ENCODE assay signal across 20 cellular contexts in genomic region chr6:168343239-168344167, GRCh38. TPM values are rescaled to one million over a fixed set of nuclear protein-coding genes. Genes with fewer than 3 reads are reported as not detected.
"Had no signal": no experiment of that assay in that cellular context is flagged by ENCODE, and none has a peak within 500 bp of the region (broad histone marks: within the 10 kb centered on the region; RNA-seq: fewer than 3 reads in every experiment).

No MANE protein-coding gene starts in this region.

- H3K9me3 ChIP-seq: body of pancreas, heart right ventricle, thyroid gland had no signal

- DNase-seq: activated CD4-positive, alpha-beta T cell treated with anti-CD3 and anti-CD28 coated beads, Interleukin-2, amount 10 ng/mL, durations not matched to agents 24 days and 14 days; activated CD4-positive, CD25-positive, alpha-beta regulatory T cell; activated CD8-positive, alpha-beta memory T cell treated with anti-CD3 and anti-CD28 coated beads, Interleukin-2, amount 50 U/mL, for 4 hours; activated CD8-positive, alpha-beta T cell treated with anti-CD3 and anti-CD28 coated beads, Interleukin-2, amount 10 ng/mL, durations not matched to agents 7 days and 5 days; activated effector memory CD4-positive, alpha-beta T cell treated with anti-CD3 and anti-CD28 coated beads, Interleukin-2, amount 50 U/mL, for 16 hours; activated T-cell treated with anti-CD3 and anti-CD28 coated beads, Interleukin-2, amount 50 U/mL, for 48 hours; amniotic stem cell; body of pancreas; effector CD8-positive, alpha-beta T cell; heart right ventricle; posterior cingulate gyrus; stimulated activated CD4-positive, alpha-beta T cell treated with anti-CD3 and anti-CD28 coated beads, Interleukin-2, amount 100 ng/mL, for 48 hours; stimulated activated naive B cell treated with anti-CD40 and anti-IgM and Interleukin-4, amounts not matched to agents 10 μg/mL and 1 μg/mL and 100 μg/mL, for 72 hours; T-helper 2 cell; thyroid gland had no signal

- H3K4me1 Mint-ChIP-seq: activated CD4-positive, alpha-beta T cell treated with anti-CD3 and anti-CD28 coated beads, Interleukin-2, amount 10 ng/mL, durations not matched to agents 24 days and 14 days; activated naive CD4-positive, alpha-beta T cell treated with anti-CD3 and anti-CD28 coated beads, Interleukin-2, amount 50 U/mL, for 24 hours; stimulated activated naive B cell treated with anti-CD40 and anti-IgM and Interleukin-4, amounts not matched to agents 10 μg/mL and 1 μg/mL and 100 μg/mL, for 72 hours had no signal

- FAIRE-seq: frontal cortex, islet of Langerhans had no signal

- H3K27ac Mint-ChIP-seq: activated CD4-positive, alpha-beta T cell treated with anti-CD3 and anti-CD28 coated beads, Interleukin-2, amount 10 ng/mL, durations not matched to agents 24 days and 14 days; activated CD8-positive, alpha-beta T cell treated with anti-CD3 and anti-CD28 coated beads, Interleukin-2, amount 10 ng/mL, durations not matched to agents 7 days and 5 days; activated naive CD4-positive, alpha-beta T cell treated with anti-CD3 and anti-CD28 coated beads, Interleukin-2, amount 50 U/mL, for 24 hours; stimulated activated naive B cell treated with anti-CD40 and anti-IgM and Interleukin-4, amounts not matched to agents 10 μg/mL and 1 μg/mL and 100 μg/mL, for 72 hours had no signal

- ATAC-seq: activated CD8-positive, alpha-beta T cell treated with anti-CD3 and anti-CD28 coated beads, Interleukin-2, amount 10 ng/mL, durations not matched to agents 7 days and 5 days; body of pancreas; heart right ventricle; left lobe of liver; stimulated activated naive B cell treated with anti-CD40 and anti-IgM and Interleukin-4, amounts not matched to agents 10 μg/mL and 1 μg/mL and 100 μg/mL, for 72 hours had no signal

- H3K27me3 ChIP-seq: body of pancreas, thyroid gland had no signal

- H3K36me3 ChIP-seq: heart right ventricle, thyroid gland had no signal

- H3K4me3 Mint-ChIP-seq: activated CD4-positive, alpha-beta T cell treated with anti-CD3 and anti-CD28 coated beads, Interleukin-2, amount 10 ng/mL, durations not matched to agents 24 days and 14 days; activated CD8-positive, alpha-beta T cell treated with anti-CD3 and anti-CD28 coated beads, Interleukin-2, amount 10 ng/mL, durations not matched to agents 7 days and 5 days; activated naive CD4-positive, alpha-beta T cell treated with anti-CD3 and anti-CD28 coated beads, Interleukin-2, amount 50 U/mL, for 24 hours; stimulated activated naive B cell treated with anti-CD40 and anti-IgM and Interleukin-4, amounts not matched to agents 10 μg/mL and 1 μg/mL and 100 μg/mL, for 72 hours had no signal

- H3K9me3 Mint-ChIP-seq: activated CD4-positive, alpha-beta T cell treated with anti-CD3 and anti-CD28 coated beads, Interleukin-2, amount 10 ng/mL, durations not matched to agents 24 days and 14 days; activated naive CD4-positive, alpha-beta T cell treated with anti-CD3 and anti-CD28 coated beads, Interleukin-2, amount 50 U/mL, for 24 hours had no signal

- H3K4me3 ChIP-seq: body of pancreas, heart right ventricle, thyroid gland had no signal

- H3K4me1 ChIP-seq: body of pancreas, heart right ventricle, thyroid gland had no signal

- H3K36me3 Mint-ChIP-seq: activated naive CD4-positive, alpha-beta T cell treated with anti-CD3 and anti-CD28 coated beads, Interleukin-2, amount 50 U/mL, for 24 hours; stimulated activated naive B cell treated with anti-CD40 and anti-IgM and Interleukin-4, amounts not matched to agents 10 μg/mL and 1 μg/mL and 100 μg/mL, for 72 hours had no signal

- H3K27ac ChIP-seq: body of pancreas, heart right ventricle, thyroid gland had no signal

RNA-seq across cellular contexts. Expression of gene DACT2, which starts 23.9 kb away (rescaled TPM):
- total RNA-seq: activated CD8-positive, alpha-beta T cell treated with anti-CD3 and anti-CD28 coated beads, Interleukin-2, amount 10 ng/mL, durations not matched to agents 7 days and 5 days; lung microvascular endothelial cell had no signal
